8 cellular contexts compared by ENCODE assay signal in genomic region chr6:18990313-18990978, GRCh38.
DNase-seq lines count a peak whose midpoint lies in the region; ATAC-seq and TF ChIP-seq lines count a peak whose summit lies in the region.

No MANE protein-coding gene starts in this region.

- ATAC-seq in GM18519 (IDR thresholded peaks at IDR 0.05; ENCODE audit: low FRiP score, unreplicated experiment) = peak; percentile 91
- peak; percentile 63 for ATAC-seq in HG03135 (IDR thresholded peaks at IDR 0.05; ENCODE audit: unreplicated experiment)
- no peak for ATAC-seq in HG03095 (IDR thresholded peaks at IDR 0.05; ENCODE audit: unreplicated experiment)

- CTCF ChIA-PET in BJ (lab: Yijun Ruan, JAX) = interaction anchor here (1.5 to 1.9 kb wide), 3 partner anchors 16 to 861 kb away, joined by 4 to 8 read pairs (median 7); no protein-coding TSS in a partner anchor

- H3K36me3 ChIP-seq in BJ (ENCODE audit: control insufficient read depth, insufficient read depth, low read length) = no peaks in the 10 kb centered on the region

- peak; percentile 54 for TF ChIP-seq CTCF in BJ (IDR thresholded peaks at IDR 0.05; ENCODE audit: insufficient read depth, low read depth, low read length)

- POLR2A ChIA-PET in BJ (lab: Charles Lee) = no interaction called here

- no peak overlapping the region for H3K4me3 ChIP-seq in BJ (ENCODE audit: low read depth, low read length)

- in situ Hi-C loops in T47D (cut with HindIII; ENCODE audit: low pct_unique_long_range_greater_than_20kb, low sequenced_read_pairs) = no loop called here

- H3K27me3 ChIP-seq in BJ (ENCODE audit: control insufficient read depth, insufficient read depth, low read length) = no peaks in the 10 kb centered on the region

- DNase-seq in BJ (ENCODE audit: low read depth) (no peak), NCI-H748 treated with DMSO at 0.1 percent for 48 hours (lab: John Stamatoyannopoulos, UW) (peak; percentile 95), T47D (ENCODE audit: low read depth in 1 of 2, low spot score in 1 of 2) (peak; percentile 9 to 78), kidney glomerular epithelial cell (lab: John Stamatoyannopoulos, UW) (peak; percentile 32)
- peak; percentile 15 for DNase-seq in stimulated activated CD4-positive, alpha-beta T cell treated with anti-CD3 and anti-CD28 coated beads, Interleukin-4, amount 100 ng/mL, for 1 hour
